7 cellular contexts compared by ENCODE assay signal in genomic region chr2:950627-950992, GRCh38. TPM values are rescaled to one million over a fixed set of nuclear protein-coding genes. Genes with fewer than 3 reads are reported as not detected.
DNase-seq lines count a peak whose midpoint lies in the region; ATAC-seq and TF ChIP-seq lines count a peak whose summit lies in the region.

SNTG2 (plus strand) TSS chr2:950849; CDS start chr2:950997, 148 bp downstream.

- H3K36me3 Mint-ChIP-seq in T-helper 17 cell (ENCODE audit: low read depth) (peaks cover 7% of the 10 kb centered on the region), MCF 10A (ENCODE audit: insufficient read depth, unreplicated experiment) (no peaks in the 10 kb centered on the region)

- H3K9me3 Mint-ChIP-seq in MCF 10A (ENCODE audit: unreplicated experiment): no peaks in the 10 kb centered on the region

- no peak within 1 kb of the TSS for H3K27ac ChIP-seq in left lung

- peaks cover 26% of the 10 kb centered on the region for H3K4me1 Mint-ChIP-seq in T-helper 17 cell
- no peaks in the 10 kb centered on the region for H3K4me1 Mint-ChIP-seq in MCF 10A (ENCODE audit: insufficient read depth, unreplicated experiment)

- peaks cover 26% of the 10 kb centered on the region for H3K27me3 Mint-ChIP-seq in T-helper 17 cell
- H3K27me3 Mint-ChIP-seq in MCF 10A (ENCODE audit: insufficient read depth, unreplicated experiment): peaks cover 11% of the 10 kb centered on the region

- H3K4me3 Mint-ChIP-seq in T-helper 17 cell (peak within 1 kb of the TSS; percentile 91), MCF 10A (ENCODE audit: unreplicated experiment) (peak within 1 kb of the TSS; percentile 19)

- intact Hi-C loops in MCF 10A (cut with micrococcal nuclease) (loop anchor here (5.0 kb wide), 2 partner anchors 233 to 817 kb away; no protein-coding TSS in a partner anchor), left lung (cut with DNase I) (loop anchor here in 1 of 2 donors (10.0 kb wide), 1 partner anchor 594 kb away; no protein-coding TSS in a partner anchor)

- ATAC-seq in T-helper 17 cell (peak; percentile 95), left lung (peak; percentile 97), HG02970 (IDR thresholded peaks at IDR 0.05; ENCODE audit: low FRiP score, unreplicated experiment) (no peak)

- no peaks in the 10 kb centered on the region for H3K36me3 ChIP-seq in H7 (replicated peaks; ENCODE audit: control insufficient read depth, insufficient read depth, low read length)
- no peaks in the 10 kb centered on the region for H3K36me3 ChIP-seq in left lung

- POLR2A ChIA-PET in MCF 10A (lab: Yijun Ruan, JAX): no interaction called here

- peaks cover 8 to 16% of the 10 kb centered on the region in 2 donors for H3K4me1 ChIP-seq in left lung

- H3K27me3 ChIP-seq in H7 (ENCODE audit: control insufficient read depth, insufficient read depth, low read length): peaks cover 13% of the 10 kb centered on the region; the same call in 1 of the 2 replicates
- peaks cover 51 to 75% of the 10 kb centered on the region in 2 donors for H3K27me3 ChIP-seq in left lung

- H3K4me3 ChIP-seq in H7 (ENCODE audit: insufficient read depth, low read depth, low read length): peak within 1 kb of the TSS; percentile 60
- H3K4me3 ChIP-seq in left lung: peak within 1 kb of the TSS; percentile 33 to 44

- H3K27ac Mint-ChIP-seq in T-helper 17 cell: peak within 1 kb of the TSS; percentile 32
- H3K27ac Mint-ChIP-seq in MCF 10A (ENCODE audit: low read depth, unreplicated experiment): no peak within 1 kb of the TSS

- CTCF ChIA-PET in MCF 10A (lab: Yijun Ruan, JAX): no interaction called here

- TF ChIP-seq CTCF in MCF 10A (IDR thresholded peaks at IDR 0.05; ENCODE audit: unreplicated experiment): no peak
- no peak for TF ChIP-seq CTCF in left lung (IDR thresholded peaks at IDR 0.05)

- no peaks in the 10 kb centered on the region for H3K9me3 ChIP-seq in T-helper 17 cell (ENCODE audit: control insufficient read depth, low read length, poor library complexity, severe bottlenecking)
- no peaks in the 10 kb centered on the region for H3K9me3 ChIP-seq in left lung

- peak; percentile 97 for DNase-seq in H7
- peak in 2 of 3 donors; percentile 25 to 52 for DNase-seq in T-helper 17 cell
- no peak for DNase-seq in MCF 10A (ENCODE audit: unreplicated experiment)
- no peak for DNase-seq in left lung
- DNase-seq in stimulated activated CD8-positive, alpha-beta memory T cell treated with anti-CD3 and anti-CD28 coated beads, Interleukin-4, amount 100 ng/mL, for 48 hours: peak; percentile 77
- DNase-seq in inferior parietal cortex (ENCODE audit: extremely low spot score): no peak

- BruUV-seq in MCF 10A (replicated peaks; lab: Mats Ljungman, UMichigan): no TSS peak

RNA-seq across cellular contexts. Expression of gene SNTG2, which starts in this region (rescaled TPM):
- 1.5 and 2.1 TPM in 2 replicates for total RNA-seq in H7 (2014; rRNA removed; shearing (Covaris generic))
- total RNA-seq in T-helper 17 cell: 1 to 10 TPM; 2.0 to 6.3 TPM
- not detected in 2 replicates for total RNA-seq in MCF 10A (2022)
- total RNA-seq in left lung: 1 to 10 TPM in 1 of 2 donors, under 1 TPM in 1; 0.50 to 3.2 TPM

Comparison
In these comparisons a context has a peak if more than half of its experiments do, and no peak if none do; other contexts are left out.
1. DNase-seq: peak in H7 (single experiment), T-helper 17 cell (2 of 3) and stimulated activated CD8-positive, alpha-beta memory T cell treated with anti-CD3 and anti-CD28 coated beads, Interleukin-4, amount 100 ng/mL, for 48 hours (single experiment); none in MCF 10A (single experiment), left lung (0 of 2) and inferior parietal cortex (single experiment).